16 cellular contexts compared by ENCODE assay signal in genomic region chr11:121800704-121801516, GRCh38.
DNase-seq lines count a peak whose midpoint lies in the region; ATAC-seq and TF ChIP-seq lines count a peak whose summit lies in the region.
"Had no signal": no experiment of that assay in that cellular context is flagged by ENCODE, and none has a peak within 500 bp of the region (broad histone marks: within the 10 kb centered on the region; RNA-seq: fewer than 3 reads in every experiment).

No MANE protein-coding gene starts in this region.

- H3K9me3 Mint-ChIP-seq in brain (peaks cover 3 to 6% (median 4%) of the 10 kb centered on the region in 5 experiments), osteocyte (ENCODE audit: unreplicated experiment) (peaks cover 5% of the 10 kb centered on the region)
- H3K9me3 Mint-ChIP-seq: activated naive CD4-positive, alpha-beta T cell treated with anti-CD3 and anti-CD28 coated beads, Interleukin-2, amount 10 ng/mL, durations not matched to agents 7 days and 5 days had no signal

- peaks cover 0 to 10% of the 10 kb centered on the region in 2 donors for H3K9me3 ChIP-seq in right atrium auricular region

- no peaks in the 10 kb centered on the region for H3K27me3 ChIP-seq in right atrium auricular region
- H3K27me3 ChIP-seq: stomach had no signal

- H3K4me1 Mint-ChIP-seq in brain (peaks cover 61% of the 10 kb centered on the region), osteocyte (ENCODE audit: unreplicated experiment) (peaks cover 29% of the 10 kb centered on the region)
- H3K4me1 Mint-ChIP-seq: activated naive CD4-positive, alpha-beta T cell treated with anti-CD3 and anti-CD28 coated beads, Interleukin-2, amount 10 ng/mL, durations not matched to agents 7 days and 5 days had no signal

- no peaks in the 10 kb centered on the region for H3K27me3 Mint-ChIP-seq in brain
- no peaks in the 10 kb centered on the region for H3K27me3 Mint-ChIP-seq in osteocyte (ENCODE audit: unreplicated experiment)
- H3K27me3 Mint-ChIP-seq: activated naive CD4-positive, alpha-beta T cell treated with anti-CD3 and anti-CD28 coated beads, Interleukin-2, amount 10 ng/mL, durations not matched to agents 7 days and 5 days had no signal

- ATAC-seq in HG02763 (IDR thresholded peaks at IDR 0.05; ENCODE audit: unreplicated experiment) (no peak), HG03097 (IDR thresholded peaks at IDR 0.05; ENCODE audit: low FRiP score, unreplicated experiment) (no peak)

- H3K36me3 ChIP-seq in right atrium auricular region = no peaks in the 10 kb centered on the region
- H3K36me3 ChIP-seq: stomach had no signal

- H3K36me3 Mint-ChIP-seq in brain = peaks cover 4% of the 10 kb centered on the region
- no peaks in the 10 kb centered on the region for H3K36me3 Mint-ChIP-seq in osteocyte (ENCODE audit: unreplicated experiment)
- H3K36me3 Mint-ChIP-seq: activated naive CD4-positive, alpha-beta T cell treated with anti-CD3 and anti-CD28 coated beads, Interleukin-2, amount 10 ng/mL, durations not matched to agents 7 days and 5 days had no signal

- TF ChIP-seq CTCF in brain (conservative IDR thresholded peaks at IDR 0.05) (no peak), right atrium auricular region (IDR thresholded peaks at IDR 0.05) (no peak), osteocyte (IDR thresholded peaks at IDR 0.05) (no peak)

- peak overlapping the region in 4 of 5 experiments; percentile 8 to 67 (median 60) for H3K4me3 Mint-ChIP-seq in brain
- peak overlapping the region; percentile 20 for H3K4me3 Mint-ChIP-seq in osteocyte (ENCODE audit: unreplicated experiment)
- H3K4me3 Mint-ChIP-seq: activated naive CD4-positive, alpha-beta T cell treated with anti-CD3 and anti-CD28 coated beads, Interleukin-2, amount 10 ng/mL, durations not matched to agents 7 days and 5 days had no signal

- H3K27ac Mint-ChIP-seq in brain (peak overlapping the region in 4 of 5 experiments; percentile 57 to 94 (median 90)), osteocyte (ENCODE audit: unreplicated experiment) (peak overlapping the region; percentile 63)
- H3K27ac Mint-ChIP-seq: activated naive CD4-positive, alpha-beta T cell treated with anti-CD3 and anti-CD28 coated beads, Interleukin-2, amount 10 ng/mL, durations not matched to agents 7 days and 5 days had no signal

- peak overlapping the region; percentile 12 to 42 for H3K27ac ChIP-seq in right atrium auricular region
- H3K27ac ChIP-seq: KMS-11 had no signal

- H3K4me1 ChIP-seq in right atrium auricular region = peaks cover 0 to 6% of the 10 kb centered on the region in 2 donors

- DNase-seq in AG08395 (ENCODE audit: low spot score) (peak; percentile 9), right atrium auricular region (ENCODE audit: low spot score) (no peak), osteocyte (ENCODE audit: extremely low spot score, unreplicated experiment) (no peak), RPMI8226 (no peak)
- no peak for DNase-seq in activated CD4-positive, alpha-beta T cell treated with anti-CD3 and anti-CD28 coated beads, Interleukin-2, amount 50 U/mL, for 1 hour
- DNase-seq: activated naive CD4-positive, alpha-beta T cell treated with anti-CD3 and anti-CD28 coated beads, Interleukin-2, amount 10 ng/mL, durations not matched to agents 7 days and 5 days; effector CD8-positive, alpha-beta T cell; NCI-H2171; OCI-M1; stimulated activated CD4-positive, alpha-beta T cell treated with anti-CD3 and anti-CD28 coated beads, Interleukin-4, amount 100 ng/mL, for 1 hour; stomach; T-helper 2 cell had no signal

- H3K4me3 ChIP-seq in right atrium auricular region = no peak overlapping the region
- H3K4me3 ChIP-seq: stomach had no signal
